1 cellular context compared by ENCODE assay signal in genomic region chr1:224079644-224080043, GRCh38.
A peak's percentile ranks its signal among the peaks of the same experiment; 100 is the strongest.
TF ChIP-seq lines count a peak whose summit lies in the region.

No MANE protein-coding gene starts in this region.

TF ChIP-seq in K562, 482 proteins besides CTCF, POLR2A, EP300 and RAD21 (continued from another document):
- TF ChIP-seq ZNF639 (CRISPR knock-in tag; conservative IDR thresholded peaks at IDR 0.05 in 1 of 2, IDR thresholded peaks at IDR 0.05 in 1 of 2): 0 out of 4 replicates have a peak, but pooled peaks of 1 of the 2 experiments have one; percentile 1
- TF ChIP-seq MBD2 (IDR thresholded peaks at IDR 0.05; ENCODE audit: borderline replicate concordance, low read depth): 0 out of 2 replicates have a peak, but pooled peaks have one; percentile 1
- peak; percentile 72 for TF ChIP-seq ADNP (tag; IDR thresholded peaks at IDR 0.05)
- TF ChIP-seq RAD51 (IDR thresholded peaks at IDR 0.05; ENCODE audit: borderline replicate concordance, low read depth): 0 out of 2 replicates have a peak, but pooled peaks have one; percentile 2
